ENCODE assay signal across 1 cellular context in genomic region chr11:121870202-121871045, GRCh38.
TF ChIP-seq lines count a peak whose summit lies in the region.

No MANE protein-coding gene starts in this region.

TF ChIP-seq in Ishikawa, 13 proteins besides CTCF, POLR2A, EP300 and RAD21 (continued from another document):
- TF ChIP-seq USF1 (IDR thresholded peaks at IDR 0.05), result no peak
- no peak for TF ChIP-seq FOXM1 (IDR thresholded peaks at IDR 0.05; ENCODE audit: borderline replicate concordance, low read depth)
- TF ChIP-seq REST (IDR thresholded peaks at IDR 0.05; ENCODE audit: low read depth), result no peak
TF ChIP-seq in Ishikawa: peak in this region for 0.
